ENCODE assay signal across 14 cellular contexts in the genomic region with DNA sequence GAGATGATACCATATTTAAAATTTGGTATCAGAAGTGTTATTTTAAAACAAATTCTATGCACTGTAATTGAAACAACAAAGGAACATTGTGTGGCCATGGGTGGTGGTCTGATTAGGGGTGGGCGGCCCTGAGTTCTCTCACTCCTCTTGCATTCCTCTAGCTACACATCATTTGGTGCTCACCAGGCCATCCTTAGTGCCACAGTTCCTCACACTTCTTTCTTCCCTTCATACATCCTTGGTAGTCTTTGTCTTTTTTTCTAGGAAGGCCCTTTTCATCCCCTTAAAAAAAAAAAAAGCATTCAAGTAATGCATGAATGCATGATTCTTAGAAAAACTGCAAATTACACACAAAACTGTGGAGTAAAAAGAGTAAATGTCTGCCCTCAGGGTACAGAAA. TPM values are rescaled to one million over a fixed set of nuclear protein-coding genes. Genes with fewer than 3 reads are reported as not detected.
DNase-seq lines count a peak whose midpoint lies in the region; ATAC-seq, FAIRE-seq and TF ChIP-seq lines count a peak whose summit lies in the region.
"Had no signal": no experiment of that assay in that cellular context is flagged by ENCODE, and none has a peak within 500 bp of the region (broad histone marks: within the 10 kb centered on the region; RNA-seq: fewer than 3 reads in every experiment).

No MANE protein-coding gene starts in this region.

- no peak for TF ChIP-seq RAD21 in HepG2 (CRISPR knock-in tag; IDR thresholded peaks at IDR 0.05)

- no peaks in the 10 kb centered on the region for H4K20me1 ChIP-seq in fibroblast of lung (ENCODE audit: control insufficient read depth, extremely low read depth, insufficient read depth, low read length)
- no peaks in the 10 kb centered on the region for H4K20me1 ChIP-seq in HepG2 (ENCODE audit: insufficient read depth, low read length)

- H3K79me2 ChIP-seq in fibroblast of lung (ENCODE audit: control insufficient read depth, insufficient read depth, low read length) (peaks cover 43% of the 10 kb centered on the region), HepG2 (ENCODE audit: insufficient read depth, low read length) (peaks cover 31% of the 10 kb centered on the region)

- ATAC-seq in HepG2: no peak

- H3K27me3 ChIP-seq in fibroblast of lung (ENCODE audit: control insufficient read depth, insufficient read depth, low read length) (no peaks in the 10 kb centered on the region), skeletal muscle satellite cell (ENCODE audit: control insufficient read depth, insufficient read depth, low read length) (no peaks in the 10 kb centered on the region), HepG2 (ENCODE audit: control insufficient read depth in 1 of 2, insufficient read depth in 2 of 2, low read length in 2 of 2) (no peaks in the 10 kb centered on the region)
- H3K27me3 ChIP-seq: SJCRH30 had no signal

- BruUV-seq in HepG2 (replicated peaks; lab: Mats Ljungman, UMichigan): no TSS peak

- TF ChIP-seq CTCF in fibroblast of lung (conservative IDR thresholded peaks at IDR 0.05 in 1 of 2, IDR thresholded peaks at IDR 0.05 in 1 of 2; ENCODE audit: low read depth in 1 of 2, low read length in 2 of 2) (no peak), HepG2 (CRISPR knock-in tag; IDR thresholded peaks at IDR 0.05) (no peak)

- H3K4me3 ChIP-seq in SK-N-MC (peak overlapping the region; percentile 90), fibroblast of lung (replicated peaks in 1 of 4; ENCODE audit: control extremely low read depth in 1 of 4, insufficient read depth in 1 of 4, low read depth in 3 of 4, low read length in 4 of 4) (no peak overlapping the region), skeletal muscle satellite cell (ENCODE audit: low read length) (no peak overlapping the region), HepG2 (replicated peaks in 1 of 3; ENCODE audit: insufficient read depth in 1 of 3, low read depth in 2 of 3, low read length in 3 of 3) (no peak overlapping the region)
- H3K4me3 ChIP-seq: SJCRH30 had no signal

- 100% methylated on average over 1 of the region's 1 CpG for WGBS in HepG2 (ENCODE audit: low lambda C conversion rate)

- H3K9ac ChIP-seq in SK-N-MC (ENCODE audit: insufficient read length) (no peak overlapping the region), fibroblast of lung (ENCODE audit: insufficient read depth, low read length) (no peak overlapping the region), skeletal muscle satellite cell (ENCODE audit: low read depth, low read length) (no peak overlapping the region), HepG2 (ENCODE audit: insufficient read depth, low read depth, low read length) (no peak overlapping the region)

- in situ Hi-C loops in HepG2 (cut with HindIII; ENCODE audit: extremely low pct_ligation_motif_present, low pct_unique_long_range_greater_than_20kb): no loop called here

- H3K9me3 ChIP-seq in SK-N-MC (ENCODE audit: low read depth, low read length) (no peaks in the 10 kb centered on the region), fibroblast of lung (ENCODE audit: control insufficient read depth, insufficient read depth, low read depth, low read length) (no peaks in the 10 kb centered on the region), skeletal muscle satellite cell (replicated peaks; ENCODE audit: low read length) (no peaks in the 10 kb centered on the region), HepG2 (ENCODE audit: low read length) (no peaks in the 10 kb centered on the region)
- H3K9me3 ChIP-seq: SJCRH30 had no signal

- TF ChIP-seq EP300 in HepG2 (IDR thresholded peaks at IDR 0.05; ENCODE audit: low read depth in 2 of 2, low read length in 2 of 2) (no peak), HepG2 (CRISPR knock-in tag; IDR thresholded peaks at IDR 0.05; ENCODE audit: borderline replicate concordance) (no peak)

- POLR2A ChIA-PET in HepG2 (lab: Yijun Ruan, JAX): no interaction called here

- FAIRE-seq in HepG2 (lab: Jason Lieb, UNC): no peak

- H2AFZ ChIP-seq in fibroblast of lung (ENCODE audit: low read length) (no peak overlapping the region), HepG2 (ENCODE audit: low read length) (no peak overlapping the region)

- H3K4me2 ChIP-seq in fibroblast of lung (ENCODE audit: extremely low read depth, insufficient read depth, low read length) (peak overlapping the region; percentile 66), skeletal muscle satellite cell (ENCODE audit: low read length) (peak overlapping the region; percentile 100), HepG2 (ENCODE audit: low read depth, low read length) (no peak overlapping the region)

- TF ChIP-seq POLR2A in HepG2 (IDR thresholded peaks at IDR 0.05; ENCODE audit: insufficient read depth in 1 of 2, low read depth in 2 of 2, low read length in 2 of 2): no peak

- H3K27ac ChIP-seq in SK-N-MC (no peak overlapping the region), fibroblast of lung (ENCODE audit: insufficient read depth, low read length) (no peak overlapping the region), HepG2 (ENCODE audit: extremely low read length, insufficient read depth, low read length) (no peak overlapping the region)
- H3K27ac ChIP-seq: 22Rv1, SJCRH30 had no signal

- peaks cover 6% of the 10 kb centered on the region for H3K4me1 ChIP-seq in fibroblast of lung (ENCODE audit: control insufficient read depth, extremely low read depth, insufficient read depth, low read length)
- H3K4me1 ChIP-seq in skeletal muscle satellite cell (ENCODE audit: control insufficient read depth, insufficient read depth, low read length): peaks cover 41% of the 10 kb centered on the region
- H3K4me1 ChIP-seq in HepG2 (ENCODE audit: insufficient read depth, low read length): peaks cover 34% of the 10 kb centered on the region
- H3K4me1 ChIP-seq: SJCRH30 had no signal

- intact Hi-C loops in HepG2 (cut with micrococcal nuclease; ENCODE audit: unreplicated experiment): no loop called here

- CTCF ChIA-PET in HepG2 (lab: Yijun Ruan, JAX; ENCODE audit: low intra/inter-chr PET ratio, low total read pairs): no interaction called here

- peaks cover 7% of the 10 kb centered on the region; the same call in 1 of the 2 replicates for H3K36me3 ChIP-seq in SK-N-MC (ENCODE audit: insufficient read depth, low read length)
- H3K36me3 ChIP-seq in fibroblast of lung (ENCODE audit: control insufficient read depth, insufficient read depth, low read length): no peaks in the 10 kb centered on the region
- peaks cover 7% of the 10 kb centered on the region for H3K36me3 ChIP-seq in skeletal muscle satellite cell (ENCODE audit: insufficient read depth, low read length)
- H3K36me3 ChIP-seq in HepG2 (replicated peaks in 1 of 2; ENCODE audit: control insufficient read depth in 1 of 2, insufficient read depth in 2 of 2, low read length in 2 of 2): no peaks in the 10 kb centered on the region; a peak in 1 of 5 replicates

- DNase-seq in NCI-H2171 (lab: John Stamatoyannopoulos, UW) (peak; percentile 35), NCI-H2171 treated with DMSO at 0.1 percent for 48 hours (lab: John Stamatoyannopoulos, UW) (no peak), SK-N-MC (ENCODE audit: low read depth, low spot score) (no peak), fibroblast of lung (ENCODE audit: low read depth in 2 of 2) (peak in 1 of 2 donors; percentile 27), DMS53 (lab: John Stamatoyannopoulos, UW) (no peak), HepG2 (ENCODE audit: low spot score) (no peak), occipital lobe (lab: John Stamatoyannopoulos, UW) (no peak)
- DNase-seq: GDM1, SJCRH30 had no signal

RNA-seq across cellular contexts. Expression of a gene that starts 2.4 kb away (rescaled TPM):
- total RNA-seq in fibroblast of lung: 0.17 TPM in 1 of 2 replicates, not detected in the other
- polyA plus RNA-seq in fibroblast of lung: not detected in 2 replicates
- not detected in 2 replicates for polyA plus RNA-seq in fibroblast of lung (2012)
- not detected in 2 replicates for polyA minus RNA-seq in fibroblast of lung (ENCODE audit: low replicate concordance)
- total RNA-seq in skeletal muscle satellite cell (2012; rRNA removed): not detected in 2 replicates
- total RNA-seq in HepG2 (2016; rRNA removed; fragmentation: Illumina TruSeq; extraction: Trizol): not detected in 2 replicates
- not detected in 2 replicates for total RNA-seq in HepG2 (2016; cell fraction: cytosol; rRNA removed; fragmentation: Illumina TruSeq; extraction: Trizol; ENCODE audit: low read depth)
- total RNA-seq in HepG2 (2016; cell fraction: insoluble cytoplasmic fraction; rRNA removed; fragmentation: Illumina TruSeq; extraction: Trizol): not detected in 2 replicates
- not detected in 2 replicates for total RNA-seq in HepG2 (2016; cell fraction: membrane; rRNA removed; fragmentation: Illumina TruSeq; extraction: Trizol)
- total RNA-seq in HepG2 (2016; cell fraction: nucleus; rRNA removed; fragmentation: Illumina TruSeq; extraction: Trizol): not detected in 2 replicates
- not detected in 2 replicates for polyA plus RNA-seq in HepG2 (2011; rRNA removed)
- polyA plus RNA-seq in HepG2 (2011; cell fraction: cytosol; rRNA removed): not detected in 2 replicates
- polyA plus RNA-seq in HepG2 (2011; cell fraction: nucleus; rRNA removed): not detected in 2 replicates
- not detected in 2 replicates for polyA plus RNA-seq in HepG2 (2012)
- not detected in 2 replicates for polyA plus RNA-seq in HepG2 (2016; cell fraction: cytosol; fragmentation: Illumina TruSeq; extraction: Trizol; ENCODE audit: low read depth)
- polyA plus RNA-seq in HepG2 (2016; cell fraction: insoluble cytoplasmic fraction; fragmentation: Illumina TruSeq; extraction: Trizol; ENCODE audit: low read depth): not detected in 2 replicates
- polyA plus RNA-seq in HepG2 (2016; cell fraction: membrane; fragmentation: Illumina TruSeq; extraction: Trizol; ENCODE audit: low read depth): not detected in 2 replicates
- not detected in 2 replicates for polyA plus RNA-seq in HepG2 (2016; cell fraction: nucleus; fragmentation: Illumina TruSeq; extraction: Trizol; ENCODE audit: insufficient read depth, low read depth)
- not detected in 2 replicates for polyA minus RNA-seq in HepG2 (2011; rRNA and poly(A)+ RNA removed; ENCODE audit: low replicate concordance)
- polyA minus RNA-seq in HepG2 (2011; cell fraction: cytosol; rRNA and poly(A)+ RNA removed): not detected in 2 replicates
- not detected in 2 replicates for polyA minus RNA-seq in HepG2 (2011; cell fraction: nucleus; rRNA and poly(A)+ RNA removed)
- total RNA-seq in occipital lobe: 0.47 TPM
- total RNA-seq: LHCN-M2, lower leg skin, SJCRH30, skeletal muscle tissue had no signal

RNA-seq across cellular contexts. Expression of a gene that starts 2.4 kb away (rescaled TPM):
- total RNA-seq in fibroblast of lung (24.1 and 25.3 TPM in 2 replicates), HepG2 (2016; rRNA removed; fragmentation: Illumina TruSeq; extraction: Trizol) (7.9 and 14.0 TPM in 2 replicates), occipital lobe (77.8 TPM)
- polyA plus RNA-seq in fibroblast of lung (12.3 and 16.6 TPM in 2 replicates), HepG2 (2011; rRNA removed) (13.5 and 15.5 TPM in 2 replicates)
- 9.1 and 11.5 TPM in 2 replicates for polyA plus RNA-seq in fibroblast of lung (2012)
- polyA minus RNA-seq in fibroblast of lung (ENCODE audit: low replicate concordance): 16.8 and 18.5 TPM in 2 replicates
- total RNA-seq in skeletal muscle satellite cell (2012; rRNA removed): 21.6 and 22.8 TPM in 2 replicates
- 2.3 and 2.6 TPM in 2 replicates for total RNA-seq in HepG2 (2016; cell fraction: cytosol; rRNA removed; fragmentation: Illumina TruSeq; extraction: Trizol; ENCODE audit: low read depth)
- 8.7 and 13.3 TPM in 2 replicates for total RNA-seq in HepG2 (2016; cell fraction: insoluble cytoplasmic fraction; rRNA removed; fragmentation: Illumina TruSeq; extraction: Trizol)
- 5.1 TPM in 2 replicates for total RNA-seq in HepG2 (2016; cell fraction: membrane; rRNA removed; fragmentation: Illumina TruSeq; extraction: Trizol)
- total RNA-seq in HepG2 (2016; cell fraction: nucleus; rRNA removed; fragmentation: Illumina TruSeq; extraction: Trizol): 15.7 and 18.7 TPM in 2 replicates
- 7.4 and 8.0 TPM in 2 replicates for polyA plus RNA-seq in HepG2 (2011; cell fraction: cytosol; rRNA removed)
- 38.3 and 39.4 TPM in 2 replicates for polyA plus RNA-seq in HepG2 (2011; cell fraction: nucleus; rRNA removed)
- polyA plus RNA-seq in HepG2 (2012): 6.4 and 7.7 TPM in 2 replicates
- 2.2 TPM in 2 replicates for polyA plus RNA-seq in HepG2 (2016; cell fraction: cytosol; fragmentation: Illumina TruSeq; extraction: Trizol; ENCODE audit: low read depth)
- polyA plus RNA-seq in HepG2 (2016; cell fraction: insoluble cytoplasmic fraction; fragmentation: Illumina TruSeq; extraction: Trizol; ENCODE audit: low read depth): 6.6 and 6.8 TPM in 2 replicates
- polyA plus RNA-seq in HepG2 (2016; cell fraction: membrane; fragmentation: Illumina TruSeq; extraction: Trizol; ENCODE audit: low read depth): 3.8 and 4.2 TPM in 2 replicates
- 24.1 and 25.1 TPM in 2 replicates for polyA plus RNA-seq in HepG2 (2016; cell fraction: nucleus; fragmentation: Illumina TruSeq; extraction: Trizol; ENCODE audit: insufficient read depth, low read depth)
- polyA minus RNA-seq in HepG2 (2011; rRNA and poly(A)+ RNA removed; ENCODE audit: low replicate concordance): 30.9 and 54.6 TPM in 2 replicates
- polyA minus RNA-seq in HepG2 (2011; cell fraction: cytosol; rRNA and poly(A)+ RNA removed): 6.9 and 7.9 TPM in 2 replicates
- polyA minus RNA-seq in HepG2 (2011; cell fraction: nucleus; rRNA and poly(A)+ RNA removed): 45.6 and 57.7 TPM in 2 replicates
